Comparison of ENCODE assay signal across 1 cellular context in genomic region chr20:3739926-3740599, GRCh38.
TF ChIP-seq lines count a peak whose summit lies in the region.

No MANE protein-coding gene starts in this region.

TF ChIP-seq in GM23338, 12 proteins besides CTCF, POLR2A, EP300 and RAD21:
- no peak for TF ChIP-seq ETS1 (IDR thresholded peaks at IDR 0.05)
- TF ChIP-seq CREB1 (CRISPR knock-in tag; IDR thresholded peaks at IDR 0.05; ENCODE audit: low read depth) = no peak
- TF ChIP-seq NANOG (IDR thresholded peaks at IDR 0.05; ENCODE audit: borderline replicate concordance) = no peak
